In the genomic region with DNA sequence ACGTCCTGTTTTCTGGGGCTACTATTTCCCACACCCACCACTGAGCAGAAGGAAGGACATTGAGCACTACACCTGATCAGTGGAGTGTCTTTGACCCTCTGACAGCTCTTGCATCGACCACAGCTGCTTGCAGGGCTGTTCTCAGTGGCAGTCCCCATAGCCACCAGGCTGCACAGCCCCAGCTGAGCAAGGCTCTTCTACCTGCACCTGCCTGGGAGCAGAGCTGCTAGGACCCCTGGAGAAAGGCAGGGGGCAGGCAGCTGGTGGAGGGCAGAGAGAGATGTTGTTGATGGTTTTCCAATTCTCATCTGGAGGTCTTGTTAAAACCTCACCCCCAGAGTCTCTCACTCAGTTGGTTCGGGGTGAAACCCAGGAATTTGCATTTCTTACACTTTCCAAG, we compare ENCODE assay signal across 23 cellular contexts.
"Had no signal": no experiment of that assay in that cellular context is flagged by ENCODE, and none has a peak within 500 bp of the region (broad histone marks: within the 10 kb centered on the region; RNA-seq: fewer than 3 reads in every experiment).

No MANE protein-coding gene starts in this region.

- H3K4me1 Mint-ChIP-seq: endodermal cell, immature natural killer cell had no signal

- H3K4me3 Mint-ChIP-seq: effector memory CD8-positive, alpha-beta T cell; endodermal cell; immature natural killer cell; mesothelial cell of epicardium had no signal

- H3K36me3 Mint-ChIP-seq: immature natural killer cell had no signal

- H3K27ac Mint-ChIP-seq: effector memory CD8-positive, alpha-beta T cell; endodermal cell; immature natural killer cell; mesothelial cell of epicardium had no signal

- H3K27me3 ChIP-seq: foreskin keratinocyte, gastroesophageal sphincter, hepatocyte, left lung had no signal

- H3K9me3 Mint-ChIP-seq: effector memory CD8-positive, alpha-beta T cell had no signal

- H3K36me3 ChIP-seq: gastroesophageal sphincter, heart left ventricle, left lung, lower lobe of right lung had no signal

- DNase-seq: dermis blood vessel endothelial cell; dorsolateral prefrontal cortex; effector CD8-positive, alpha-beta T cell; effector memory CD8-positive, alpha-beta T cell; endodermal cell; erythroblast; foreskin keratinocyte; heart left ventricle; hypothalamus; immature natural killer cell; kidney; kidney glomerular epithelial cell; left cardiac atrium; left lung; left ventricle myocardium superior; lower lobe of right lung; mesenchymal stem cell; mucosa of descending colon had no signal

- H3K4me1 ChIP-seq: foreskin keratinocyte, gastroesophageal sphincter, heart left ventricle, left lung, lower lobe of right lung had no signal

- H3K9me3 ChIP-seq: heart left ventricle, lower lobe of right lung had no signal

- H3K4me3 ChIP-seq: coronary artery, dorsolateral prefrontal cortex, gastroesophageal sphincter, heart left ventricle, hepatocyte, left lung, lower lobe of right lung, mucosa of descending colon had no signal

- H3K27ac ChIP-seq: coronary artery, dorsolateral prefrontal cortex, epithelial cell of prostate, foreskin keratinocyte, gastroesophageal sphincter, heart left ventricle, hepatocyte, left lung, lower lobe of right lung had no signal
